Comparison of ENCODE assay signal across 1 cellular context in genomic region chr14:104091061-104091926, GRCh38.
TF ChIP-seq lines count a peak whose summit lies in the region.

No MANE protein-coding gene starts in this region.

TF ChIP-seq in H1, 55 proteins besides CTCF, POLR2A, EP300 and RAD21:
- no peak for TF ChIP-seq CBX8 (IDR thresholded peaks at IDR 0.05; ENCODE audit: borderline replicate concordance, low read depth, low read length)
